In genomic region chr5:87400305-87400899, GRCh38 we compare ENCODE assay signal across 8 cellular contexts. TPM values are rescaled to one million over a fixed set of nuclear protein-coding genes. Genes with fewer than 3 reads are reported as not detected.
A peak's percentile ranks its signal among the peaks of the same experiment; 100 is the strongest.
DNase-seq lines count a peak whose midpoint lies in the region; ATAC-seq and TF ChIP-seq lines count a peak whose summit lies in the region.

No MANE protein-coding gene starts in this region.

- H2AFZ ChIP-seq in KMS-11 (ENCODE audit: low read depth), result no peak overlapping the region

- peaks cover 44% of the 10 kb centered on the region for H3K36me3 Mint-ChIP-seq in T-cell

- H3K9ac ChIP-seq in KMS-11, result no peak overlapping the region

- TF ChIP-seq EP300 in gastroesophageal sphincter (IDR thresholded peaks at IDR 0.05), result no peak

- peak; percentile 2 for DNase-seq in DMS79 treated with DMSO at 0.1 percent for 48 hours (lab: John Stamatoyannopoulos, UW)
- no peak for DNase-seq in DMS79 (lab: John Stamatoyannopoulos, UW)
- DNase-seq in T-cell, result no peak
- DNase-seq in spleen, result no peak
- DNase-seq in GDM1 (lab: John Stamatoyannopoulos, UW), result no peak

- CTCF ChIA-PET in T-cell (lab: Charles Lee), result interaction anchor here (0.5 to 3.2 kb wide), 34 partner anchors 8 to 522 kb away, joined by 3 to 25 read pairs (median 5); partner anchors contain the start of genes CCNH (in 1 of the 2) and RASA1 (in 1 of the 2)

- H3K4me1 Mint-ChIP-seq in T-cell, result peaks cover 28 to 53% (median 38%) of the 10 kb centered on the region in 3 donors

- intact Hi-C loops in spleen (cut with DNase I; ENCODE audit: low total_unique reads), result no loop called here

- H3K27ac Mint-ChIP-seq in T-cell, result peak overlapping the region; percentile 81 to 84

- no peaks in the 10 kb centered on the region for H3K9me3 Mint-ChIP-seq in T-cell

- H3K4me1 ChIP-seq in KMS-11 (ENCODE audit: low read depth, poor library complexity, severe bottlenecking), result peaks cover 24% of the 10 kb centered on the region
- H3K4me1 ChIP-seq in gastroesophageal sphincter, result peaks cover 0 to 7% (median 2%) of the 10 kb centered on the region in 3 donors
- peaks cover 8 to 68% (median 16%) of the 10 kb centered on the region in 6 donors for H3K4me1 ChIP-seq in spleen

- POLR2A ChIA-PET in T-cell (lab: Charles Lee), result interaction anchor here (0.5 to 3.3 kb wide), 13 partner anchors 8 to 321 kb away, joined by 3 to 37 read pairs (median 4); partner anchors contain the start of gene CCNH (in 1 of the 2)

- 0 out of 2 replicates have a peak, but pooled peaks cover 7% of the 10 kb centered on the region for H3K79me2 ChIP-seq in KMS-11 (ENCODE audit: insufficient read depth, low read depth)

- H3K36me3 ChIP-seq in KMS-11 (ENCODE audit: insufficient read depth) (peaks cover 18% of the 10 kb centered on the region; the same call in 1 of the 2 replicates), gastroesophageal sphincter (peaks cover 9 to 91% of the 10 kb centered on the region in 2 donors), spleen (peaks cover 0 to 100% (median 81%) of the 10 kb centered on the region in 6 donors)

- no peak for TF ChIP-seq POLR2A in gastroesophageal sphincter (IDR thresholded peaks at IDR 0.05)
- no peak for TF ChIP-seq POLR2A in spleen (IDR thresholded peaks at IDR 0.05)

- H3K27me3 ChIP-seq in KMS-11 (ENCODE audit: insufficient read depth, low read depth), result no peaks in the 10 kb centered on the region
- H3K27me3 ChIP-seq in gastroesophageal sphincter, result no peaks in the 10 kb centered on the region
- no peaks in the 10 kb centered on the region for H3K27me3 ChIP-seq in spleen (replicated peaks in 1 of 7)

- no peak overlapping the region for H3K4me3 Mint-ChIP-seq in T-cell

- H3K4me3 ChIP-seq in KMS-11 (IDR thresholded peaks at IDR 0.05; ENCODE audit: insufficient read depth, low read depth, low read length) (no peak overlapping the region), gastroesophageal sphincter (no peak overlapping the region), spleen (no peak overlapping the region)

- ATAC-seq in GM21576 (IDR thresholded peaks at IDR 0.05; ENCODE audit: unreplicated experiment) (peak; percentile 71), T-cell (replicated peaks in 1 of 4) (peak; percentile 62 to 84 (median 76)), gastroesophageal sphincter (peak; percentile 59)

- peak; percentile 94 for TF ChIP-seq CTCF in KMS-11 (conservative IDR thresholded peaks at IDR 0.05; ENCODE audit: low read depth, low read length)
- peak; percentile 59 to 68 (median 64) for TF ChIP-seq CTCF in gastroesophageal sphincter (IDR thresholded peaks at IDR 0.05)
- peak; percentile 28 to 70 (median 65) for TF ChIP-seq CTCF in spleen (IDR thresholded peaks at IDR 0.05 in 8 of 11, conservative IDR thresholded peaks at IDR 0.05 in 3 of 11)

- no peaks in the 10 kb centered on the region for H3K27me3 Mint-ChIP-seq in T-cell

- H3K4me2 ChIP-seq in KMS-11, result no peak overlapping the region

- H3K27ac ChIP-seq in KMS-11, result no peak overlapping the region
- H3K27ac ChIP-seq in gastroesophageal sphincter, result peak overlapping the region; percentile 4 to 41 (median 30)
- peak overlapping the region in 6 of 8 donors; percentile 3 to 75 (median 52) for H3K27ac ChIP-seq in spleen

- peaks cover 0 to 5% (median 0%) of the 10 kb centered on the region in 3 donors for H3K9me3 ChIP-seq in gastroesophageal sphincter
- peaks cover 0 to 4% (median 0%) of the 10 kb centered on the region in 8 donors for H3K9me3 ChIP-seq in spleen

- H4K20me1 ChIP-seq in KMS-11 (ENCODE audit: insufficient read depth), result no peaks in the 10 kb centered on the region

- WGBS in gastroesophageal sphincter (ENCODE audit: low coverage in 1 of 2), 2 donors, result 70 to 71% methylated on average over 4 of the region's 4 CpGs
- 66 to 71% (median 67%) methylated on average over 4 of the region's 4 CpGs for WGBS in spleen, 5 donors

RNA-seq across cellular contexts. Expression of gene CCNH, which starts 12.3 kb away (rescaled TPM):
- total RNA-seq in T-cell, result 100 to 1,000 TPM in 2 of 5 donors, 10 to 100 TPM in 3; 64.2 to 276 (median 72.9) TPM
- 100 to 1,000 TPM in 2 of 4 donors, 10 to 100 TPM in 2; 32.0 to 125 (median 81.0) TPM for total RNA-seq in gastroesophageal sphincter
- 100 to 1,000 TPM in 3 of 7 donors, 10 to 100 TPM in 4; 61.4 to 188 (median 81.1) TPM for total RNA-seq in spleen
- 10 to 100 TPM; 32.5 to 41.0 (median 33.0) TPM for polyA plus RNA-seq in spleen
